ENCODE assay signal across 24 cellular contexts in genomic region chr2:25790074-25790473, GRCh38.
DNase-seq lines count a peak whose midpoint lies in the region; ATAC-seq lines count a peak whose summit lies in the region.
"Had no signal": no experiment of that assay in that cellular context is flagged by ENCODE, and none has a peak within 500 bp of the region (broad histone marks: within the 10 kb centered on the region; RNA-seq: fewer than 3 reads in every experiment).

No MANE protein-coding gene starts in this region.

- no peak for ATAC-seq in activated CD8-positive, alpha-beta T cell treated with anti-CD3 and anti-CD28 coated beads, Interleukin-2, amount 10 ng/mL, durations not matched to agents 7 days and 5 days
- ATAC-seq in HG03520 (IDR thresholded peaks at IDR 0.05; ENCODE audit: unreplicated experiment) = no peak
- ATAC-seq: K562, left cardiac atrium had no signal

- H3K27me3 Mint-ChIP-seq in activated T-cell treated with anti-CD3 and anti-CD28 coated beads, Interleukin-2, amount 50 U/mL, for 24 hours = no peaks in the 10 kb centered on the region
- no peaks in the 10 kb centered on the region for H3K27me3 Mint-ChIP-seq in activated CD8-positive, alpha-beta T cell treated with anti-CD3 and anti-CD28 coated beads, Interleukin-2, amount 10 ng/mL, durations not matched to agents 7 days and 5 days (ENCODE audit: low read depth)
- H3K27me3 Mint-ChIP-seq: naive B cell had no signal

- H3K27ac Mint-ChIP-seq in activated T-cell treated with anti-CD3 and anti-CD28 coated beads, Interleukin-2, amount 50 U/mL, for 24 hours = peak overlapping the region; percentile 81
- H3K27ac Mint-ChIP-seq in activated CD8-positive, alpha-beta T cell treated with anti-CD3 and anti-CD28 coated beads, Interleukin-2, amount 10 ng/mL, durations not matched to agents 7 days and 5 days = no peak overlapping the region

- DNase-seq in activated T-cell treated with anti-CD3 and anti-CD28 coated beads, Interleukin-2, amount 50 U/mL, for 24 hours = no peak
- DNase-seq in activated T-cell treated with anti-CD3 and anti-CD28 coated beads, Interleukin-2, amount 50 U/mL, for 1 hour = no peak
- DNase-seq in Caki2 (ENCODE audit: low read depth) (peak; percentile 17), renal cortical epithelial cell (ENCODE audit: low read depth) (peak; percentile 7), MV-4-11 (lab: John Stamatoyannopoulos, UW) (no peak), NCI-H2171 treated with DMSO at 0.1 percent for 48 hours (lab: John Stamatoyannopoulos, UW) (no peak)
- no peak for DNase-seq in activated CD8-positive, alpha-beta T cell treated with anti-CD3 and anti-CD28 coated beads, Interleukin-2, amount 10 ng/mL, durations not matched to agents 7 days and 5 days
- DNase-seq: ACHN; activated gamma-delta T cell treated with Interleukin-2 at 50 U/mL for 16 hours; anterior cingulate cortex; DMS 273 treated with DMSO at 0.1 percent for 48 hours; HCEC 1CT; left cardiac atrium; mesendoderm; MM.1S; naive B cell; NCI-H1436; NCI-H524; retina; spleen; stimulated activated CD4-positive, alpha-beta T cell treated with anti-CD3 and anti-CD28 coated beads, Interleukin-4, amount 100 ng/mL, for 1 hour; trophoblast cell had no signal

- CTCF ChIA-PET in activated CD8-positive, alpha-beta T cell treated with anti-CD3 and anti-CD28 coated beads, Interleukin-2, amount 10 ng/mL, durations not matched to agents 7 days and 5 days (lab: Charles Lee) = interaction anchor here (1.1 to 2.1 kb wide), 5 partner anchors 18 to 183 kb away, joined by 3 to 5 read pairs (median 3); no protein-coding TSS in a partner anchor

- H3K4me3 Mint-ChIP-seq in activated T-cell treated with anti-CD3 and anti-CD28 coated beads, Interleukin-2, amount 50 U/mL, for 24 hours = peak overlapping the region; percentile 58
- H3K4me3 Mint-ChIP-seq in activated CD8-positive, alpha-beta T cell treated with anti-CD3 and anti-CD28 coated beads, Interleukin-2, amount 10 ng/mL, durations not matched to agents 7 days and 5 days = peak overlapping the region; percentile 28
- H3K4me3 Mint-ChIP-seq: naive B cell had no signal

- in situ Hi-C loops in Caki2 (cut with HindIII; ENCODE audit: low pct_unique_long_range_greater_than_20kb, low sequenced_read_pairs) = no loop called here

- H3K36me3 Mint-ChIP-seq in activated T-cell treated with anti-CD3 and anti-CD28 coated beads, Interleukin-2, amount 50 U/mL, for 24 hours (ENCODE audit: low read depth) = peaks cover 62% of the 10 kb centered on the region
- peaks cover 62% of the 10 kb centered on the region for H3K36me3 Mint-ChIP-seq in activated CD8-positive, alpha-beta T cell treated with anti-CD3 and anti-CD28 coated beads, Interleukin-2, amount 10 ng/mL, durations not matched to agents 7 days and 5 days (ENCODE audit: low read depth)

- peaks cover 64% of the 10 kb centered on the region for H3K4me1 Mint-ChIP-seq in activated T-cell treated with anti-CD3 and anti-CD28 coated beads, Interleukin-2, amount 50 U/mL, for 24 hours (ENCODE audit: low read depth)
- H3K4me1 Mint-ChIP-seq in activated CD8-positive, alpha-beta T cell treated with anti-CD3 and anti-CD28 coated beads, Interleukin-2, amount 10 ng/mL, durations not matched to agents 7 days and 5 days (ENCODE audit: low read depth) = peaks cover 50% of the 10 kb centered on the region

- POLR2A ChIA-PET in activated CD8-positive, alpha-beta T cell treated with anti-CD3 and anti-CD28 coated beads, Interleukin-2, amount 10 ng/mL, durations not matched to agents 7 days and 5 days (lab: Charles Lee) = no interaction called here

- H3K9me3 Mint-ChIP-seq in activated T-cell treated with anti-CD3 and anti-CD28 coated beads, Interleukin-2, amount 50 U/mL, for 24 hours = no peaks in the 10 kb centered on the region
- peaks cover 4% of the 10 kb centered on the region for H3K9me3 Mint-ChIP-seq in activated CD8-positive, alpha-beta T cell treated with anti-CD3 and anti-CD28 coated beads, Interleukin-2, amount 10 ng/mL, durations not matched to agents 7 days and 5 days (ENCODE audit: insufficient read depth)
- H3K9me3 Mint-ChIP-seq: naive B cell had no signal

Comparison
In these comparisons a context has a peak if more than half of its experiments do, and no peak if none do; other contexts are left out.
1. DNase-seq: peak in Caki2 (single experiment) and renal cortical epithelial cell (single experiment); none in activated T-cell treated with anti-CD3 and anti-CD28 coated beads, Interleukin-2, amount 50 U/mL, for 24 hours (single experiment), activated T-cell treated with anti-CD3 and anti-CD28 coated beads, Interleukin-2, amount 50 U/mL, for 1 hour (single experiment), activated CD8-positive, alpha-beta T cell treated with anti-CD3 and anti-CD28 coated beads, Interleukin-2, amount 10 ng/mL, durations not matched to agents 7 days and 5 days (single experiment), MV-4-11 (single experiment) and NCI-H2171 treated with DMSO at 0.1 percent for 48 hours (single experiment).